3 cellular contexts compared by ENCODE assay signal in genomic region chr2:135630488-135630887, GRCh38.
TF ChIP-seq lines count a peak whose summit lies in the region.

No MANE protein-coding gene starts in this region.

TF ChIP-seq in liver, 16 proteins besides CTCF, POLR2A, EP300 and RAD21 (continued from another document):
- TF ChIP-seq TAF1 (conservative IDR thresholded peaks at IDR 0.05) (peak; percentile 25), YY1 (IDR thresholded peaks at IDR 0.05) (peak; percentile 39), FOXA2 (IDR thresholded peaks at IDR 0.05) (peak; percentile 47), HNF4A (conservative IDR thresholded peaks at IDR 0.05) (peak; percentile 39 to 53)

TF ChIP-seq in HepG2, 621 proteins besides CTCF, POLR2A, EP300 and RAD21:
- TF ChIP-seq HOMEZ (CRISPR knock-in tag; IDR thresholded peaks at IDR 0.05; ENCODE audit: low read depth) (no peak), NCOA2 (CRISPR knock-in tag; IDR thresholded peaks at IDR 0.05) (no peak), IKZF4 (CRISPR knock-in tag; IDR thresholded peaks at IDR 0.05; ENCODE audit: borderline replicate concordance, low read depth, not compliant biosample characterization) (no peak), PCBP2 (optimal IDR thresholded peaks at IDR 0.05; ENCODE audit: low read depth, low read length, poor library complexity, severe bottlenecking) (no peak), HCFC1 (IDR thresholded peaks at IDR 0.05; ENCODE audit: low read depth, low read length) (no peak), NR2C2 (CRISPR knock-in tag; IDR thresholded peaks at IDR 0.05; ENCODE audit: borderline replicate concordance) (no peak)
- TF ChIP-seq, protein P1, sequence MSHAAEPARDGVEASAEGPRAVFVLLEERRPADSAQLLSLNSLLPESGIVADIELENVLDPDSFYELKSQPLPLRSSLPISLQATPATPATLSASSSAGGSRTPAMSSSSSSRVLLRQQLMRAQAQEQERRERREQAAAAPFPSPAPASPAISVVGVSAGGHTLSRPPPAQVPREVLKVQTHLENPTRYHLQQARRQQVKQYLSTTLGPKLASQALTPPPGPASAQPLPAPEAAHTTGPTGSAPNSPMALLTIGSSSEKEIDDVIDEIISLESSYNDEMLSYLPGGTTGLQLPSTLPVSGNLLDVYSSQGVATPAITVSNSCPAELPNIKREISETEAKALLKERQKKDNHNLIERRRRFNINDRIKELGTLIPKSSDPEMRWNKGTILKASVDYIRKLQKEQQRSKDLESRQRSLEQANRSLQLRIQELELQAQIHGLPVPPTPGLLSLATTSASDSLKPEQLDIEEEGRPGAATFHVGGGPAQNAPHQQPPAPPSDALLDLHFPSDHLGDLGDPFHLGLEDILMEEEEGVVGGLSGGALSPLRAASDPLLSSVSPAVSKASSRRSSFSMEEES (CRISPR knock-in tag; IDR thresholded peaks at IDR 0.05), result no peak
- TF ChIP-seq, protein P2, sequence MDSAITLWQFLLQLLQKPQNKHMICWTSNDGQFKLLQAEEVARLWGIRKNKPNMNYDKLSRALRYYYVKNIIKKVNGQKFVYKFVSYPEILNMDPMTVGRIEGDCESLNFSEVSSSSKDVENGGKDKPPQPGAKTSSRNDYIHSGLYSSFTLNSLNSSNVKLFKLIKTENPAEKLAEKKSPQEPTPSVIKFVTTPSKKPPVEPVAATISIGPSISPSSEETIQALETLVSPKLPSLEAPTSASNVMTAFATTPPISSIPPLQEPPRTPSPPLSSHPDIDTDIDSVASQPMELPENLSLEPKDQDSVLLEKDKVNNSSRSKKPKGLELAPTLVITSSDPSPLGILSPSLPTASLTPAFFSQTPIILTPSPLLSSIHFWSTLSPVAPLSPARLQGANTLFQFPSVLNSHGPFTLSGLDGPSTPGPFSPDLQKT (CRISPR knock-in tag; IDR thresholded peaks at IDR 0.05; ENCODE audit: borderline replicate concordance), result no peak

TF ChIP-seq in HEK293T, 16 proteins besides CTCF, POLR2A, EP300 and RAD21 (continued from another document):
- TF ChIP-seq L3MBTL2 (conservative IDR thresholded peaks at IDR 0.05) (no peak), LEF1 (IDR thresholded peaks at IDR 0.05; ENCODE audit: borderline replicate concordance) (no peak), FOXM1 (IDR thresholded peaks at IDR 0.05; ENCODE audit: borderline replicate concordance) (no peak), BHLHE40 (IDR thresholded peaks at IDR 0.05; ENCODE audit: borderline replicate concordance) (no peak), FOXA1 (IDR thresholded peaks at IDR 0.05) (no peak), NFRKB (IDR thresholded peaks at IDR 0.05) (no peak)
- TF ChIP-seq, protein P3, sequence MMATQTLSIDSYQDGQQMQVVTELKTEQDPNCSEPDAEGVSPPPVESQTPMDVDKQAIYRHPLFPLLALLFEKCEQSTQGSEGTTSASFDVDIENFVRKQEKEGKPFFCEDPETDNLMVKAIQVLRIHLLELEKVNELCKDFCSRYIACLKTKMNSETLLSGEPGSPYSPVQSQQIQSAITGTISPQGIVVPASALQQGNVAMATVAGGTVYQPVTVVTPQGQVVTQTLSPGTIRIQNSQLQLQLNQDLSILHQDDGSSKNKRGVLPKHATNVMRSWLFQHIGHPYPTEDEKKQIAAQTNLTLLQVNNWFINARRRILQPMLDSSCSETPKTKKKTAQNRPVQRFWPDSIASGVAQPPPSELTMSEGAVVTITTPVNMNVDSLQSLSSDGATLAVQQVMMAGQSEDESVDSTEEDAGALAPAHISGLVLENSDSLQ (IDR thresholded peaks at IDR 0.05), result no peak
TF ChIP-seq in HEK293T: peak in this region for 0.
